Comparison of ENCODE assay signal across 12 cellular contexts in the genomic region with DNA sequence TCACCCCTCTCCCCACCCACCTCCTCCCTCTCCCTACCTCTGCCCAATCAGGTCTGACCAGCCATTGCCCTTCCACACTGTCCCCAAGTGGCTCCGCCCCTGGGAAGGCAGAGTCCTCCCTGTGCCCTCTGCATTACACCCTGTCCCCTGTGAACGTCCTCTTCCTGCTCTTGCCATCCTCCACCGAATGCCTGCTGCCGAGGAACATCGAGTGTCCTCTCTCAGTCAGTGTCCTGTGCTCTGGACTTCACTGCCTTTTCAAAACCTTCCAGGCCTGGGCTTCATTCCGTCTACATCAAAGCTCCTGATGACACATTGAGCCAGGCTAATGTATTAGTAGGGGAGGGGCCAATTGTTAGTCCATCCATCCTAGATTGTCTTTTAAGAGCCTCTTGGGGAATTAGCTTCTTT. TPM values are rescaled to one million over a fixed set of nuclear protein-coding genes. Genes with fewer than 3 reads are reported as not detected.
DNase-seq lines count a peak whose midpoint lies in the region; ATAC-seq and TF ChIP-seq lines count a peak whose summit lies in the region.
"Had no signal": no experiment of that assay in that cellular context is flagged by ENCODE, and none has a peak within 500 bp of the region (broad histone marks: within the 10 kb centered on the region; RNA-seq: fewer than 3 reads in every experiment).

No MANE protein-coding gene starts in this region.

- in situ Hi-C loops in GM13977 (cut with MboI; ENCODE audit: low pct_unique_long_range_greater_than_20kb, low sequenced_read_pairs, unreplicated experiment): no loop called here

- H3K9me3 ChIP-seq in breast epithelium: no peaks in the 10 kb centered on the region
- no peaks in the 10 kb centered on the region for H3K9me3 ChIP-seq in PC-9 (ENCODE audit: insufficient read depth, low read depth)
- no peaks in the 10 kb centered on the region for H3K9me3 ChIP-seq in heart right ventricle
- H3K9me3 ChIP-seq: upper lobe of left lung had no signal

- BruUV-seq in MCF 10A (replicated peaks; lab: Mats Ljungman, UMichigan): no TSS peak
- no TSS peak for BruUV-seq in PC-9 (replicated peaks; lab: Mats Ljungman, UMichigan)

- H3F3A ChIP-seq in PC-9 (ENCODE audit: insufficient read depth, low read depth): peaks cover 41% of the 10 kb centered on the region

- POLR2A ChIA-PET in MCF 10A (lab: Yijun Ruan, JAX) (no interaction called here), PC-9 (lab: Charles Lee; ENCODE audit: unreplicated experiment) (interaction anchor here (0.5 to 0.7 kb wide), 2 partner anchors 12 to 426 kb away, joined by 3 read pairs; no protein-coding TSS in a partner anchor)

- H4K20me1 ChIP-seq in PC-9 (ENCODE audit: insufficient read depth): no peaks in the 10 kb centered on the region

- H3K27me3 Mint-ChIP-seq in MCF 10A (ENCODE audit: insufficient read depth, unreplicated experiment): no peaks in the 10 kb centered on the region

- H3K4me2 ChIP-seq in PC-9: peak overlapping the region; percentile 73

- no peak for TF ChIP-seq POLR2A in breast epithelium (IDR thresholded peaks at IDR 0.05)

- peaks cover 6% of the 10 kb centered on the region for H3K36me3 Mint-ChIP-seq in MCF 10A (ENCODE audit: insufficient read depth, unreplicated experiment)

- peaks cover 0 to 3% of the 10 kb centered on the region in 2 donors for H3K4me1 ChIP-seq in breast epithelium
- peaks cover 19% of the 10 kb centered on the region for H3K4me1 ChIP-seq in PC-9 (replicated peaks; ENCODE audit: insufficient read depth)
- H3K4me1 ChIP-seq in heart right ventricle: peaks cover 0 to 14% (median 6%) of the 10 kb centered on the region in 9 donors

- peaks cover 6% of the 10 kb centered on the region for H3K4me1 Mint-ChIP-seq in MCF 10A (ENCODE audit: insufficient read depth, unreplicated experiment)

- H3K9me2 ChIP-seq in PC-9 (ENCODE audit: insufficient read depth): no peaks in the 10 kb centered on the region

- H3K9me3 Mint-ChIP-seq in MCF 10A (ENCODE audit: unreplicated experiment): no peaks in the 10 kb centered on the region
- H3K9me3 Mint-ChIP-seq: dendritic cell treated with granulocyte-macrophage colony-stimulating factor and Interleukin-4, amounts not matched to agents 40 ng/mL and 50 ng/mL, for 4 days had no signal

- ATAC-seq in heart right ventricle (peak; percentile 83 to 94 (median 88)), HG02973 (IDR thresholded peaks at IDR 0.05; ENCODE audit: unreplicated experiment) (no peak), sciatic nerve (no peak)

- H3K27ac Mint-ChIP-seq in MCF 10A (ENCODE audit: low read depth, unreplicated experiment): no peak overlapping the region
- H3K27ac Mint-ChIP-seq: dendritic cell treated with granulocyte-macrophage colony-stimulating factor and Interleukin-4, amounts not matched to agents 40 ng/mL and 50 ng/mL, for 4 days had no signal

- H3K4me3 Mint-ChIP-seq in MCF 10A (ENCODE audit: unreplicated experiment): no peak overlapping the region
- H3K4me3 Mint-ChIP-seq: dendritic cell treated with granulocyte-macrophage colony-stimulating factor and Interleukin-4, amounts not matched to agents 40 ng/mL and 50 ng/mL, for 4 days had no signal

- H3K79me2 ChIP-seq in PC-9 (ENCODE audit: low read depth): no peaks in the 10 kb centered on the region

- H3K4me3 ChIP-seq in breast epithelium (no peak overlapping the region), PC-9 (peak overlapping the region; percentile 33; the same call in 1 of the 2 replicates), heart right ventricle (no peak overlapping the region)
- H3K4me3 ChIP-seq: upper lobe of left lung had no signal

- peak overlapping the region; percentile 65 for H2AFZ ChIP-seq in PC-9

- H3K27me3 ChIP-seq in breast epithelium (peaks cover 10 to 21% of the 10 kb centered on the region in 2 donors), PC-9 (ENCODE audit: insufficient read depth, low read depth) (no peaks in the 10 kb centered on the region), heart right ventricle (peaks cover 0 to 36% (median 26%) of the 10 kb centered on the region in 7 donors)

- CTCF ChIA-PET in MCF 10A (lab: Yijun Ruan, JAX): interaction anchor here (0.5 to 1.2 kb wide), 2 partner anchors 20 to 146 kb away, joined by 3 to 5 read pairs; no protein-coding TSS in a partner anchor
- CTCF ChIA-PET in PC-9 (lab: Charles Lee): interaction anchor here (0.6 to 1.0 kb wide), 5 partner anchors 13 to 677 kb away, joined by 3 to 7 read pairs (median 4); no protein-coding TSS in a partner anchor

- intact Hi-C loops in MCF 10A (cut with micrococcal nuclease) (loop anchor here (5.0 kb wide), 1 partner anchor 525 kb away; no protein-coding TSS in a partner anchor), breast epithelium (cut with DNase I; ENCODE audit: low total_unique reads) (no loop called here), PC-9 (cut with micrococcal nuclease; ENCODE audit: unreplicated experiment) (loop anchor here (1.0 to 10.0 kb wide), 4 partner anchors 65 to 682 kb away; a partner anchor contains a TSS), heart right ventricle (cut with DNase I) (loop anchor here in 5 of 10 donors (5.0 to 10.0 kb wide), 4 partner anchors 140 to 242 kb away; no protein-coding TSS in a partner anchor), sciatic nerve (cut with DNase I) (loop anchor here (10.0 kb wide), 1 partner anchor 142 kb away; no protein-coding TSS in a partner anchor)

- DNase-seq in MCF 10A (ENCODE audit: unreplicated experiment) (peak; percentile 36), breast epithelium (ENCODE audit: low spot score in 2 of 2) (no peak), PC-9 (peak; percentile 60 to 73), heart right ventricle (peak; percentile 60), GM13977 (ENCODE audit: low spot score) (no peak), sciatic nerve (ENCODE audit: low spot score) (no peak), midbrain (lab: John Stamatoyannopoulos, UW) (no peak)
- DNase-seq: AML-193, nucleus accumbens had no signal

- H3K36me3 ChIP-seq in breast epithelium: no peaks in the 10 kb centered on the region
- no peaks in the 10 kb centered on the region for H3K36me3 ChIP-seq in PC-9 (ENCODE audit: low read depth)
- no peaks in the 10 kb centered on the region for H3K36me3 ChIP-seq in heart right ventricle
- H3K36me3 ChIP-seq: upper lobe of left lung had no signal

- H3K27ac ChIP-seq in breast epithelium (no peak overlapping the region), PC-9 (no peak overlapping the region), heart right ventricle (peak overlapping the region in 7 of 10 donors; percentile 9 to 51 (median 30))
- H3K27ac ChIP-seq: upper lobe of left lung had no signal

- WGBS in heart right ventricle, 2 donors: 11 to 15% methylated on average over 6 of the region's 6 CpGs

- TF ChIP-seq CTCF in MCF 10A (IDR thresholded peaks at IDR 0.05; ENCODE audit: unreplicated experiment): no peak
- TF ChIP-seq CTCF in breast epithelium (IDR thresholded peaks at IDR 0.05): no peak
- no peak for TF ChIP-seq CTCF in PC-9 (conservative IDR thresholded peaks at IDR 0.05)
- TF ChIP-seq CTCF in heart right ventricle (IDR thresholded peaks at IDR 0.05): no peak
- TF ChIP-seq CTCF in GM13977 (IDR thresholded peaks at IDR 0.05; ENCODE audit: extremely low read depth, insufficient read depth, missing control alignments): no peak

RNA-seq across cellular contexts. Expression of a gene that starts 3.3 kb away (rescaled TPM):
- total RNA-seq in MCF 10A (2022): not detected in 2 replicates
- total RNA-seq in breast epithelium: under 1 TPM in 2 of 3 donors, not detected in 1; 0.29 to 0.33 TPM
- total RNA-seq in PC-9 (2021): 5.0 and 6.4 TPM in 2 replicates
- 10 to 100 TPM in 2 of 10 donors, 1 to 10 TPM in 8; 4.0 to 11.2 (median 6.3) TPM for total RNA-seq in heart right ventricle
- polyA plus RNA-seq in heart right ventricle: 1 to 10 TPM in 1 of 2 donors, under 1 TPM in 1; 0.77 to 5.8 TPM
- total RNA-seq in sciatic nerve: 0.49 TPM

RNA-seq across cellular contexts. Expression of a gene that starts 36.7 kb away (rescaled TPM):
- total RNA-seq in MCF 10A (2022) (1,490 and 1,644 TPM in 2 replicates), breast epithelium (1,000 to 10,000 TPM; 2,573 to 5,786 (median 4,399) TPM), PC-9 (2021) (1,786 and 2,008 TPM in 2 replicates), heart right ventricle (100 to 1,000 TPM; 551 to 913 (median 607) TPM), sciatic nerve (744 TPM)
- polyA plus RNA-seq in heart right ventricle: 1,000 to 10,000 TPM; 1,305 to 2,567 TPM

Comparison
In these comparisons a context has a peak if more than half of its experiments do, and no peak if none do; other contexts are left out.
1. DNase-seq: peak in MCF 10A (single experiment), PC-9 (2 of 2) and heart right ventricle (2 of 2); none in breast epithelium (0 of 2), GM13977 (single experiment), sciatic nerve (single experiment) and midbrain (single experiment).
2. H3K27ac ChIP-seq: peak in heart right ventricle (7 of 10); none in breast epithelium (0 of 2) and PC-9 (single experiment).
3. ATAC-seq: peak in heart right ventricle (8 of 8); none in HG02973 (single experiment) and sciatic nerve (single experiment).